Comparison of ENCODE assay signal across 14 cellular contexts in the genomic region with DNA sequence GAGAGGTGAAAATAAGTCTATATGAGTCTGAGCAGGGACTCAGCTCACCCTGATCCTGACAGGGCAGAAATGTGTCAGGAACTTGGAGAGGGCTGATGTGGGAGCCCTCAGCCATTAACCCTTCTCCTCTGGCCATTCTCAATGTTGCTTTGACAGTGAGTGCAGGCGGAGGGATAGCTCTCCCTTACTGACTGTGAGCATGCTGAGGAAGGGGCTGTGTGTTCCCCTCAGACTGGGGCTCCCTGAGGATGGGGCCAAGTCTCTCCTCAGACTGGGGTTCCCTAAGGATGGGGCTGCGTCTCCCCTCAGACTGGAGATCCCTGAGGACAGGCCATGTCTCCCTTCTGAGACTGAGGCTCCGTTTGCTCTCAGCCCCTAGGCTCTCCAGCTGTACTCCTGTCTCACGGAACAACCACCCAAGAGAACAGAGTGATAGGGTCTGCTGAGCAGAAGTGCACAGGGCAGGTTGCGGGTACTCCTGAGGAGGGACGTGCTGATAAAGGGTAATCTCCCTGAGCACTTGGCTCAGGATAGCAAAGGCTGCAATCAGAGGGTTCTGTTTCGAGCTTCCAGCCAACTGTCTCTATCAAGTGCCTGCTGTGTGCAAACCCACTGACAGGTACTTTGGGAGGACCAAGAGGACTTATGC.
"Had no signal": no experiment of that assay in that cellular context is flagged by ENCODE, and none has a peak within 500 bp of the region (broad histone marks: within the 10 kb centered on the region; RNA-seq: fewer than 3 reads in every experiment).

No MANE protein-coding gene starts in this region.

- H3K27ac ChIP-seq: dorsolateral prefrontal cortex, esophagus muscularis mucosa, skin epidermis had no signal

- H3K27ac Mint-ChIP-seq: activated naive CD8-positive, alpha-beta T cell; activated T-cell treated with anti-CD3 and anti-CD28 coated beads, Interleukin-2, amount 50 U/mL, for 24 hours; naive thymus-derived CD4-positive, alpha-beta T cell; T-helper 17 cell had no signal

- H3K27me3 Mint-ChIP-seq: activated naive CD8-positive, alpha-beta T cell had no signal

- DNase-seq: activated CD4-positive, alpha-beta T cell treated with anti-CD3 and anti-CD28 coated beads, Interleukin-2, amount 50 U/mL, for 4 hours; activated CD4-positive, CD25-positive, alpha-beta regulatory T cell treated with anti-CD3 and anti-CD28 coated beads, Interleukin-2, amount 50 U/mL, for 72 hours; activated effector memory CD4-positive, alpha-beta T cell treated with Interleukin-2 at 50 U/mL for 16 hours; activated T-cell treated with anti-CD3 and anti-CD28 coated beads, Interleukin-2, amount 50 U/mL, for 24 hours; anterior cingulate cortex; foreskin fibroblast; glutamatergic neuron; naive thymus-derived CD4-positive, alpha-beta T cell; stimulated activated CD4-positive, alpha-beta T cell treated with anti-CD3 and anti-CD28 coated beads, Interleukin-4, amount 100 ng/mL, for 4 hours; T-helper 17 cell had no signal

- H3K27me3 ChIP-seq: esophagus muscularis mucosa had no signal

- H3K36me3 Mint-ChIP-seq: activated naive CD8-positive, alpha-beta T cell; naive thymus-derived CD4-positive, alpha-beta T cell had no signal

- ATAC-seq: naive thymus-derived CD4-positive, alpha-beta T cell; T-helper 17 cell had no signal

- H3K4me3 Mint-ChIP-seq: activated naive CD8-positive, alpha-beta T cell; activated T-cell treated with anti-CD3 and anti-CD28 coated beads, Interleukin-2, amount 50 U/mL, for 24 hours; naive thymus-derived CD4-positive, alpha-beta T cell; T-helper 17 cell had no signal

- H3K36me3 ChIP-seq: esophagus muscularis mucosa had no signal

- H3K4me1 Mint-ChIP-seq: naive thymus-derived CD4-positive, alpha-beta T cell; T-helper 17 cell had no signal

- H3K9me3 ChIP-seq: esophagus muscularis mucosa had no signal

- H3K4me3 ChIP-seq: dorsolateral prefrontal cortex, esophagus muscularis mucosa, skin epidermis had no signal

- H3K9me3 Mint-ChIP-seq: activated T-cell treated with anti-CD3 and anti-CD28 coated beads, Interleukin-2, amount 50 U/mL, for 24 hours; naive thymus-derived CD4-positive, alpha-beta T cell had no signal
